In genomic region chr2:181319291-181319690, GRCh38 we compare ENCODE assay signal across 17 cellular contexts.
"Had no signal": no experiment of that assay in that cellular context is flagged by ENCODE, and none has a peak within 500 bp of the region (broad histone marks: within the 10 kb centered on the region; RNA-seq: fewer than 3 reads in every experiment).

No MANE protein-coding gene starts in this region.

- H3K27me3 ChIP-seq: heart left ventricle, neutrophil, stomach, thyroid gland had no signal

- H3K4me3 ChIP-seq: heart left ventricle, lung, skin epidermis, stomach, thyroid gland had no signal

- H3K36me3 ChIP-seq: heart left ventricle, neutrophil, stomach, thyroid gland had no signal

- DNase-seq: dermis blood vessel endothelial cell; erythroblast; heart left ventricle; hippocampal formation; left colon; left ventricle myocardium superior; mesendoderm; naive thymus-derived CD4-positive, alpha-beta T cell; nephron progenitor cell; posterior cingulate gyrus; stimulated activated naive CD4-positive, alpha-beta T cell; stomach; thyroid gland had no signal

- H3K9me3 ChIP-seq: heart left ventricle, neutrophil, stomach, thyroid gland had no signal

- ATAC-seq: heart left ventricle; left colon; left ventricle myocardium superior; naive thymus-derived CD4-positive, alpha-beta T cell; sciatic nerve had no signal

- H3K27ac ChIP-seq: heart left ventricle, neutrophil, skin epidermis, stomach, thyroid gland had no signal

- H3K4me1 ChIP-seq: stomach, thyroid gland had no signal
